1 cellular context compared by ENCODE assay signal in genomic region chr9:137578518-137579258, GRCh38.
TF ChIP-seq lines count a peak whose summit lies in the region.

DPH7 (minus strand) TSS chr9:137578925; CDS start chr9:137578777, 148 bp downstream.

TF ChIP-seq in GM12878, 131 proteins besides CTCF, POLR2A, EP300 and RAD21 (continued from another document):
- peak; percentile 50 for TF ChIP-seq MAX (IDR thresholded peaks at IDR 0.05; ENCODE audit: low read depth, low read length)
- no peak for TF ChIP-seq MYC (IDR thresholded peaks at IDR 0.05; ENCODE audit: insufficient read depth, insufficient read length, insufficient replicate concordance, low read length, severe bottlenecking)
- TF ChIP-seq MLLT1 (IDR thresholded peaks at IDR 0.05): peak; percentile 84
- no peak for TF ChIP-seq USF2 (IDR thresholded peaks at IDR 0.05; ENCODE audit: borderline replicate concordance, low read depth, low read length)
- peak; percentile 83 for TF ChIP-seq CHD2 (IDR thresholded peaks at IDR 0.05; ENCODE audit: borderline replicate concordance, low read depth, low read length)
- TF ChIP-seq SUZ12 (IDR thresholded peaks at IDR 0.05; ENCODE audit: unreplicated experiment): no peak
- no peak for TF ChIP-seq FOS (IDR thresholded peaks at IDR 0.05; ENCODE audit: borderline replicate concordance, extremely low read depth, insufficient read length)
- no peak for TF ChIP-seq HDAC2 (IDR thresholded peaks at IDR 0.05)
- peak; percentile 33 for TF ChIP-seq E4F1 (IDR thresholded peaks at IDR 0.05; ENCODE audit: borderline replicate concordance, partially characterized antibody)
- TF ChIP-seq ZBTB40 (IDR thresholded peaks at IDR 0.05; ENCODE audit: borderline replicate concordance): peak; percentile 90
- TF ChIP-seq KAT2A (conservative IDR thresholded peaks at IDR 0.05; ENCODE audit: control insufficient read depth, low read depth, low read length): no peak
- no peak; the same call in 1 of the 2 replicates for TF ChIP-seq ZNF592 (IDR thresholded peaks at IDR 0.05)
- TF ChIP-seq CEBPB (IDR thresholded peaks at IDR 0.05; ENCODE audit: borderline replicate concordance in 1 of 2, low read depth in 2 of 2, low read length in 2 of 2): no peak
- peak; percentile 87 for TF ChIP-seq YY1 (IDR thresholded peaks at IDR 0.05; ENCODE audit: low read depth, low read length)
- TF ChIP-seq SMAD5 (IDR thresholded peaks at IDR 0.05; ENCODE audit: low read depth): peak; percentile 37; the same call in 1 of the 2 replicates
- no peak for TF ChIP-seq IRF5 (IDR thresholded peaks at IDR 0.05; ENCODE audit: borderline replicate concordance)
- peak; percentile 96 for TF ChIP-seq RB1 (IDR thresholded peaks at IDR 0.05; ENCODE audit: borderline replicate concordance)
- TF ChIP-seq TCF7 (IDR thresholded peaks at IDR 0.05; ENCODE audit: borderline replicate concordance): no peak
- TF ChIP-seq RFX5 (IDR thresholded peaks at IDR 0.05; ENCODE audit: low read depth, low read length): no peak
- no peak for TF ChIP-seq MTA3 (IDR thresholded peaks at IDR 0.05; ENCODE audit: borderline replicate concordance, low read length)
- TF ChIP-seq MEF2B (IDR thresholded peaks at IDR 0.05; ENCODE audit: partially characterized antibody, poor library complexity, severe bottlenecking): peak; percentile 59
